ENCODE assay signal across 36 cellular contexts in genomic region chr7:29516491-29516890, GRCh38. TPM values are rescaled to one million over a fixed set of nuclear protein-coding genes. Genes with fewer than 3 reads are reported as not detected.
"Had no signal": no experiment of that assay in that cellular context is flagged by ENCODE, and none has a peak within 500 bp of the region (broad histone marks: within the 10 kb centered on the region; RNA-seq: fewer than 3 reads in every experiment).

No MANE protein-coding gene starts in this region.

- H3K9me3 ChIP-seq: breast epithelium, SJCRH30 had no signal

- H3K4me1 ChIP-seq: ascending aorta, breast epithelium, SJCRH30 had no signal

- H3K36me3 ChIP-seq: ascending aorta, breast epithelium, SJCRH30, WERI-Rb-1 had no signal

- DNase-seq: activated CD4-positive, alpha-beta memory T cell treated with anti-CD3 and anti-CD28 coated beads, Interleukin-2, amount 10 ng/mL, durations not matched to agents 7 days and 5 days; activated CD4-positive, alpha-beta T cell treated with anti-CD3 and anti-CD28 coated beads for 1 hour; activated CD4-positive, alpha-beta T cell treated with anti-CD3 and anti-CD28 coated beads for 48 hours; activated CD4-positive, CD25-positive, alpha-beta regulatory T cell; activated CD8-positive, alpha-beta memory T cell treated with anti-CD3 and anti-CD28 coated beads for 24 hours; activated CD8-positive, alpha-beta memory T cell treated with anti-CD3 and anti-CD28 coated beads, Interleukin-2, amount 10 ng/mL, durations not matched to agents 7 days and 5 days; activated CD8-positive, alpha-beta memory T cell treated with anti-CD3 and anti-CD28 coated beads, Interleukin-2, amount 50 U/mL, for 48 hours; activated effector memory CD4-positive, alpha-beta T cell treated with Interleukin-2 at 50 U/mL for 16 hours; activated naive CD4-positive, alpha-beta T cell treated with anti-CD3 and anti-CD28 coated beads, Interleukin-2, amount 50 U/mL, for 16 hours; activated naive CD8-positive, alpha-beta T cell treated with anti-CD3 and anti-CD28 coated beads, Interleukin-2, amount 10 ng/mL, durations not matched to agents 7 days and 5 days; activated T-cell treated with anti-CD3 and anti-CD28 coated beads, Interleukin-2, amount 50 U/mL, for 48 hours; amygdala; caudate nucleus; NCI-H1092 treated with DMSO at 0.1 percent for 48 hours; NCI-H1417; NCI-H146; NCI-H187; NCI-H2029 treated with DMSO at 0.1 percent for 48 hours; NCI-H2107; NCI-H2171; NCI-H510A; NCI-H526 treated with DMSO at 0.1 percent for 48 hours; NCI-H774; SHP77; SJCRH30; T1000; WERI-Rb-1 had no signal

- H3K27me3 ChIP-seq: ascending aorta, breast epithelium had no signal

- H3K4me3 ChIP-seq: ascending aorta, breast epithelium, SJCRH30, SK-N-MC had no signal

- ATAC-seq: activated CD8-positive, alpha-beta memory T cell treated with anti-CD3 and anti-CD28 coated beads, Interleukin-2, amount 10 ng/mL, durations not matched to agents 7 days and 5 days; Panc1 had no signal

- H3K27ac ChIP-seq: ascending aorta, breast epithelium, KMS-11, SJCRH30, SK-N-MC, WERI-Rb-1 had no signal

RNA-seq across cellular contexts. Expression of gene PRR15, which starts 47.1 kb away (rescaled TPM):
- total RNA-seq: activated CD4-positive, alpha-beta memory T cell treated with anti-CD3 and anti-CD28 coated beads, Interleukin-2, amount 10 ng/mL, durations not matched to agents 7 days and 5 days; activated CD8-positive, alpha-beta memory T cell treated with anti-CD3 and anti-CD28 coated beads, Interleukin-2, amount 10 ng/mL, durations not matched to agents 7 days and 5 days; activated naive CD8-positive, alpha-beta T cell treated with anti-CD3 and anti-CD28 coated beads, Interleukin-2, amount 10 ng/mL, durations not matched to agents 7 days and 5 days; ascending aorta; LHCN-M2; RPMI7951; SJCRH30; T-helper 1 cell treated with Interleukin-12 subunit alpha and Interleukin-12 subunit beta and Interleukin-4 antibody, amounts not matched to agents 30 ng/mL and 1 ng/mL, for 36 hours; T-helper 2 cell treated with Interferon-gamma antibody and Interleukin-4, amounts not matched to agents 100 ng/mL and 5 ng/mL, for 36 hours had no signal
